Comparison of ENCODE assay signal across 8 cellular contexts in genomic region chr5:102583663-102584062, GRCh38.
DNase-seq lines count a peak whose midpoint lies in the region; ATAC-seq and TF ChIP-seq lines count a peak whose summit lies in the region.

No MANE protein-coding gene starts in this region.

- no peaks in the 10 kb centered on the region for H3K4me1 Mint-ChIP-seq in activated T-cell treated with anti-CD3 and anti-CD28 coated beads, Interleukin-2, amount 50 U/mL, for 72 hours (ENCODE audit: low read depth)

- DNase-seq in G401 (ENCODE audit: low spot score) (peak; percentile 60), NCI-H1417 (lab: John Stamatoyannopoulos, UW) (peak; percentile 28 to 79 (median 44)), WERI-Rb-1 (peak; percentile 13), left kidney (ENCODE audit: low read depth, low spot score) (peak; percentile 21), upper lobe of left lung (no peak)
- DNase-seq in activated T-cell treated with anti-CD3 and anti-CD28 coated beads, Interleukin-2, amount 50 U/mL, for 72 hours, result no peak

- no peak overlapping the region for H3K27ac Mint-ChIP-seq in activated T-cell treated with anti-CD3 and anti-CD28 coated beads, Interleukin-2, amount 50 U/mL, for 72 hours

- ATAC-seq in GM18517 (IDR thresholded peaks at IDR 0.05; ENCODE audit: unreplicated experiment) (no peak), upper lobe of left lung (ENCODE audit: low FRiP score in 2 of 2) (no peak), HG02642 (IDR thresholded peaks at IDR 0.05; ENCODE audit: poor library complexity, unreplicated experiment) (no peak)
- no peak for ATAC-seq in activated T-cell treated with anti-CD3 and anti-CD28 coated beads, Interleukin-2, amount 50 U/mL, for 72 hours (replicated peaks in 1 of 2)

- H3K9me3 ChIP-seq in WERI-Rb-1 (ENCODE audit: severe bottlenecking) (no peaks in the 10 kb centered on the region), upper lobe of left lung (no peaks in the 10 kb centered on the region)

- no peaks in the 10 kb centered on the region for H3K27me3 Mint-ChIP-seq in activated T-cell treated with anti-CD3 and anti-CD28 coated beads, Interleukin-2, amount 50 U/mL, for 72 hours (ENCODE audit: low read depth)

- TF ChIP-seq POLR2A in upper lobe of left lung (IDR thresholded peaks at IDR 0.05), result no peak

- H3K9me3 Mint-ChIP-seq in activated T-cell treated with anti-CD3 and anti-CD28 coated beads, Interleukin-2, amount 50 U/mL, for 72 hours, result no peaks in the 10 kb centered on the region

- no peaks in the 10 kb centered on the region for H3K4me1 ChIP-seq in upper lobe of left lung

- H3K27ac ChIP-seq in WERI-Rb-1 (no peak overlapping the region), upper lobe of left lung (no peak overlapping the region)

- H3K36me3 ChIP-seq in WERI-Rb-1 (no peaks in the 10 kb centered on the region), upper lobe of left lung (no peaks in the 10 kb centered on the region)

- TF ChIP-seq CTCF in WERI-Rb-1 (IDR thresholded peaks at IDR 0.05; ENCODE audit: low read depth, low read length) (no peak), upper lobe of left lung (IDR thresholded peaks at IDR 0.05) (peak in 3 of 6 experiments; percentile 15 to 33 (median 18))

- H3K4me3 ChIP-seq in WERI-Rb-1 (ENCODE audit: low read depth, low read length) (no peak overlapping the region), upper lobe of left lung (no peak overlapping the region)

- H3K36me3 Mint-ChIP-seq in activated T-cell treated with anti-CD3 and anti-CD28 coated beads, Interleukin-2, amount 50 U/mL, for 72 hours (ENCODE audit: insufficient read depth in 2 of 2), result no peaks in the 10 kb centered on the region

- in situ Hi-C loops in G401 (cut with HindIII; ENCODE audit: low sequenced_read_pairs), result no loop called here

- WGBS in upper lobe of left lung, 2 donors, result 21 to 26% methylated on average over 3 of the region's 3 CpGs

- TF ChIP-seq EP300 in upper lobe of left lung (IDR thresholded peaks at IDR 0.05), result no peak

- H3K4me3 Mint-ChIP-seq in activated T-cell treated with anti-CD3 and anti-CD28 coated beads, Interleukin-2, amount 50 U/mL, for 72 hours, result no peak overlapping the region

- H3K27me3 ChIP-seq in WERI-Rb-1 (ENCODE audit: insufficient read depth, low read depth, severe bottlenecking) (no peaks in the 10 kb centered on the region), upper lobe of left lung (no peaks in the 10 kb centered on the region)

Comparison
In these comparisons a context has a peak if more than half of its experiments do, and no peak if none do; other contexts are left out.
1. DNase-seq: peak in G401 (single experiment), NCI-H1417 (3 of 3), WERI-Rb-1 (single experiment) and left kidney (single experiment); none in activated T-cell treated with anti-CD3 and anti-CD28 coated beads, Interleukin-2, amount 50 U/mL, for 72 hours (0 of 2) and upper lobe of left lung (0 of 2).